ENCODE assay signal across 22 cellular contexts in the genomic region with DNA sequence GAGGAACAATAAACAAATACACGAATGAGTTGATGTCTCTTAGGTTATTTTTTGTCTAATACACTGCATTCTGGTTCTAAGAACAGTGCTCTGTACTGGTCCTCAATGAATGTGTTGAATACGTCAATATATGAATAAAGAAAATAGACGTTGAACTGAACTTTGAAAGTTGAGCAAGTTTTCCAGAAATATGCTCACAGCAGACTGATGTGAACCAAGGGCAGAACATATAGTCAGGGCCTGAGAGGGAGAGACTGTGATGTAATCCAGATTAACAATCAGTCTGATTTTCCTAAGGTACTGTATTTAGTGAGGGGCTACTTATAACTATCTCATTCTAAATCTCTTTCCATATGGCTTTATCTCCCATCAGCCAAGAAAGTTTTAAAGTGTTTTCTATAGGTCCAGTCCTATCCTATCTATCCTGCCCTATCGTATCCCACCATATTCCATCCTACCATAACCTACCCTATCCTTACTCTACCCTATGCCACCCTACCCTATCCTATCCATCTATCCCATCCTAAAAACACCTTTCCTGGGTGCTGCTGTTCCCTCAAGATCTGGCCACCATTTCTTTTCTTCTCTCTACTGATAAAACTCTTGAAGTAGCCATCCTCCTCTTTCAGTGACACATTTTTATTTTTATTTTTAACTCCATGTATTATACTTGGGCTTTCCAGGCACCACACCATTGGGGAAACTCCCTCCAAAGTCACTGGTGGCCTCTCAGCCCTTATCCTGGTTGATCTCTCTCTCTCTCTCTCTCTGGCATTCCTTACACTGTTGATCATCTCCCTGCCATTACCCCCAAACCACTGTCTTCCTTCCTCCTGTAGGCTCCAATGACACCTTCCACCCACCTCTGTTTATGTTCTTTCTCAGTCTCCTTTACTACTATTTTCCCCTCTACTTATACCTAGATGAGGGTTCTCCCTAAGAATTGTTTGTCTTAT.
"Had no signal": no experiment of that assay in that cellular context is flagged by ENCODE, and none has a peak within 500 bp of the region (broad histone marks: within the 10 kb centered on the region; RNA-seq: fewer than 3 reads in every experiment).

No MANE protein-coding gene starts in this region.

- H3K4me1 Mint-ChIP-seq: activated CD4-positive, alpha-beta memory T cell treated with anti-CD3 and anti-CD28 coated beads, Interleukin-2, amount 10 ng/mL, durations not matched to agents 7 days and 5 days; activated CD8-positive, alpha-beta memory T cell treated with anti-CD3 and anti-CD28 coated beads, Interleukin-2, amount 10 ng/mL, durations not matched to agents 7 days and 5 days; activated naive CD8-positive, alpha-beta T cell treated with anti-CD3 and anti-CD28 coated beads, Interleukin-2, amount 10 ng/mL, durations not matched to agents 7 days and 5 days; activated T-helper 17 cell treated with anti-CD3 and anti-CD28 coated beads, Interleukin-2, amount 50 U/mL, for 72 hours; naive thymus-derived CD4-positive, alpha-beta T cell; stimulated activated effector memory CD8-positive, alpha-beta T cell treated with anti-CD3 and anti-CD28 coated beads, Interleukin-12 subunit alpha, Interleukin-12 subunit beta, amount 100 ng/mL, for 72 hours had no signal

- H3K27me3 Mint-ChIP-seq: activated CD4-positive, alpha-beta memory T cell treated with anti-CD3 and anti-CD28 coated beads, Interleukin-2, amount 10 ng/mL, durations not matched to agents 7 days and 5 days; activated CD8-positive, alpha-beta memory T cell treated with anti-CD3 and anti-CD28 coated beads, Interleukin-2, amount 10 ng/mL, durations not matched to agents 7 days and 5 days; activated naive CD8-positive, alpha-beta T cell treated with anti-CD3 and anti-CD28 coated beads, Interleukin-2, amount 10 ng/mL, durations not matched to agents 7 days and 5 days had no signal

- H3K9me3 Mint-ChIP-seq: activated CD4-positive, alpha-beta memory T cell treated with anti-CD3 and anti-CD28 coated beads, Interleukin-2, amount 10 ng/mL, durations not matched to agents 7 days and 5 days; activated naive CD8-positive, alpha-beta T cell treated with anti-CD3 and anti-CD28 coated beads, Interleukin-2, amount 10 ng/mL, durations not matched to agents 7 days and 5 days; naive thymus-derived CD4-positive, alpha-beta T cell; stimulated activated effector memory CD8-positive, alpha-beta T cell treated with anti-CD3 and anti-CD28 coated beads, Interleukin-12 subunit alpha, Interleukin-12 subunit beta, amount 100 ng/mL, for 72 hours; type B pancreatic cell had no signal

- H3K4me3 Mint-ChIP-seq: activated CD4-positive, alpha-beta memory T cell treated with anti-CD3 and anti-CD28 coated beads, Interleukin-2, amount 10 ng/mL, durations not matched to agents 7 days and 5 days; activated CD8-positive, alpha-beta memory T cell treated with anti-CD3 and anti-CD28 coated beads, Interleukin-2, amount 10 ng/mL, durations not matched to agents 7 days and 5 days; activated naive CD8-positive, alpha-beta T cell treated with anti-CD3 and anti-CD28 coated beads, Interleukin-2, amount 10 ng/mL, durations not matched to agents 7 days and 5 days; activated T-helper 17 cell treated with anti-CD3 and anti-CD28 coated beads, Interleukin-2, amount 50 U/mL, for 72 hours; naive thymus-derived CD4-positive, alpha-beta T cell; stimulated activated effector memory CD8-positive, alpha-beta T cell treated with anti-CD3 and anti-CD28 coated beads, Interleukin-12 subunit alpha, Interleukin-12 subunit beta, amount 100 ng/mL, for 72 hours; type B pancreatic cell had no signal

- H3K4me3 ChIP-seq: esophagus muscularis mucosa, left ventricle myocardium inferior, pancreas, sigmoid colon, stomach had no signal

- H3K36me3 Mint-ChIP-seq: activated CD8-positive, alpha-beta memory T cell treated with anti-CD3 and anti-CD28 coated beads, Interleukin-2, amount 10 ng/mL, durations not matched to agents 7 days and 5 days; activated naive CD8-positive, alpha-beta T cell treated with anti-CD3 and anti-CD28 coated beads, Interleukin-2, amount 10 ng/mL, durations not matched to agents 7 days and 5 days; naive thymus-derived CD4-positive, alpha-beta T cell; stimulated activated effector memory CD8-positive, alpha-beta T cell treated with anti-CD3 and anti-CD28 coated beads, Interleukin-12 subunit alpha, Interleukin-12 subunit beta, amount 100 ng/mL, for 72 hours; type B pancreatic cell had no signal

- ATAC-seq: activated CD8-positive, alpha-beta memory T cell treated with anti-CD3 and anti-CD28 coated beads, Interleukin-2, amount 10 ng/mL, durations not matched to agents 7 days and 5 days; activated T-helper 17 cell treated with anti-CD3 and anti-CD28 coated beads, Interleukin-2, amount 50 U/mL, for 72 hours; naive thymus-derived CD4-positive, alpha-beta T cell; pancreas; stimulated activated effector memory CD8-positive, alpha-beta T cell treated with anti-CD3 and anti-CD28 coated beads, Interleukin-12 subunit alpha, Interleukin-12 subunit beta, amount 100 ng/mL, for 72 hours had no signal

- H3K9me3 ChIP-seq: esophagus muscularis mucosa, left ventricle myocardium inferior, pancreas, sigmoid colon, stomach had no signal

- H3K27me3 ChIP-seq: esophagus muscularis mucosa, pancreas, sigmoid colon, stomach had no signal

- H3K4me1 ChIP-seq: esophagus muscularis mucosa, left ventricle myocardium inferior, sigmoid colon, stomach had no signal

- H3K36me3 ChIP-seq: esophagus muscularis mucosa, left ventricle myocardium inferior, pancreas, sigmoid colon, stomach had no signal

- H3K27ac Mint-ChIP-seq: activated CD4-positive, alpha-beta memory T cell treated with anti-CD3 and anti-CD28 coated beads, Interleukin-2, amount 10 ng/mL, durations not matched to agents 7 days and 5 days; activated CD8-positive, alpha-beta memory T cell treated with anti-CD3 and anti-CD28 coated beads, Interleukin-2, amount 10 ng/mL, durations not matched to agents 7 days and 5 days; activated naive CD8-positive, alpha-beta T cell treated with anti-CD3 and anti-CD28 coated beads, Interleukin-2, amount 10 ng/mL, durations not matched to agents 7 days and 5 days; activated T-helper 17 cell treated with anti-CD3 and anti-CD28 coated beads, Interleukin-2, amount 50 U/mL, for 72 hours; naive thymus-derived CD4-positive, alpha-beta T cell; stimulated activated effector memory CD8-positive, alpha-beta T cell treated with anti-CD3 and anti-CD28 coated beads, Interleukin-12 subunit alpha, Interleukin-12 subunit beta, amount 100 ng/mL, for 72 hours; type B pancreatic cell had no signal

- FAIRE-seq: endothelial cell of umbilical vein, kidney, pancreas had no signal

- DNase-seq: activated CD4-positive, alpha-beta memory T cell treated with anti-CD3 and anti-CD28 coated beads, Interleukin-2, amount 10 ng/mL, durations not matched to agents 7 days and 5 days; activated CD4-positive, alpha-beta T cell treated with anti-CD3 and anti-CD28 coated beads for 48 hours; activated CD4-positive, CD25-positive, alpha-beta regulatory T cell; activated CD8-positive, alpha-beta memory T cell treated with anti-CD3 and anti-CD28 coated beads, Interleukin-2, amount 10 ng/mL, durations not matched to agents 7 days and 5 days; activated naive CD4-positive, alpha-beta T cell; activated naive CD8-positive, alpha-beta T cell treated with anti-CD3 and anti-CD28 coated beads, Interleukin-2, amount 10 ng/mL, durations not matched to agents 7 days and 5 days; amygdala; dermis blood vessel endothelial cell; effector memory CD4-positive, alpha-beta T cell; kidney; left ventricle myocardium inferior; naive thymus-derived CD4-positive, alpha-beta T cell; pancreas; sigmoid colon; stimulated activated CD4-positive, alpha-beta T cell treated with anti-CD3 and anti-CD28 coated beads, Interleukin-4, amount 100 ng/mL, for 24 hours; stomach; T-helper 9 cell had no signal
